ENCODE assay signal across 1 cellular context in genomic region chr1:147561473-147561840, GRCh38.
TF ChIP-seq lines count a peak whose summit lies in the region.

No MANE protein-coding gene starts in this region.

TF ChIP-seq in K562, 482 proteins besides CTCF, POLR2A, EP300 and RAD21 (continued from another document):
- TF ChIP-seq RERE (CRISPR knock-in tag; IDR thresholded peaks at IDR 0.05; ENCODE audit: borderline replicate concordance) = no peak
- no peak for TF ChIP-seq STAT5B (CRISPR knock-in tag; IDR thresholded peaks at IDR 0.05)
